In the genomic region with DNA sequence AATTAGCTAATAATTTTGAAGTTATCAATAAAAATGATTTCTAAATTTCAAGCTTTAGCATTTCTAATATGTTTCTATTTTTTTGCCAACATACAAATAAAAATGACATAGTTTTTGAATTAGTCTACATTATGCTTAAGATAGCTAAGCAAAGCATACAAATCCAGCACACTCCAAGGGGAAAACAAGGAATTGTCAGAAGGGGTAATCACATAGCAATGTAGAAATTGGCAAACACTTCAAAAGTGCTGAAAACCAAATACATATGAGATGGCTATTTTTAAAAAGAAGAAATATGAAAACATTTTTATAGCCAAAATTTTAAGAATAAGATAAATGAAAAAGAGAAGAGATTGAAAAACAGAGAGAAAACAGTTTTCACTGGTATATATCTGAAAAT, we compare ENCODE assay signal across 26 cellular contexts.
"Had no signal": no experiment of that assay in that cellular context is flagged by ENCODE, and none has a peak within 500 bp of the region (broad histone marks: within the 10 kb centered on the region; RNA-seq: fewer than 3 reads in every experiment).

No MANE protein-coding gene starts in this region.

- H3K27me3 ChIP-seq: body of pancreas, MG63, SJSA1 had no signal

- H3K9ac ChIP-seq: KMS-11 had no signal

- H3K9me3 Mint-ChIP-seq: activated B cell treated with CpG ODN at 0.5 μM for 24 hours; activated CD4-positive, alpha-beta T cell treated with anti-CD3 and anti-CD28 coated beads, Interleukin-2, amount 10 ng/mL, durations not matched to agents 24 days and 14 days; activated naive CD8-positive, alpha-beta T cell treated with anti-CD3 and anti-CD28 coated beads, Interleukin-2, amount 10 ng/mL, durations not matched to agents 7 days and 5 days; T-helper 1 cell treated with Interleukin-12 subunit alpha and Interleukin-12 subunit beta and Interleukin-4 antibody, amounts not matched to agents 30 μg/mL and 1 μg/mL, for 36 hours had no signal

- H3K4me3 ChIP-seq: body of pancreas, MG63, SJSA1 had no signal

- H3K4me1 ChIP-seq: body of pancreas, SJSA1 had no signal

- ATAC-seq: activated T-cell treated with anti-CD3 and anti-CD28 coated beads, Interleukin-2, amount 50 U/mL, for 4 hours; body of pancreas; SK-N-SH treated with all-trans-retinoic acid at 6 μM for 48 hours had no signal

- H3K4me1 Mint-ChIP-seq: activated B cell treated with CpG ODN at 0.5 μM for 24 hours; activated CD4-positive, alpha-beta T cell treated with anti-CD3 and anti-CD28 coated beads, Interleukin-2, amount 10 ng/mL, durations not matched to agents 24 days and 14 days; activated naive CD8-positive, alpha-beta T cell treated with anti-CD3 and anti-CD28 coated beads, Interleukin-2, amount 10 ng/mL, durations not matched to agents 7 days and 5 days had no signal

- H3K27me3 Mint-ChIP-seq: activated B cell treated with CpG ODN at 0.5 μM for 24 hours; activated CD4-positive, alpha-beta T cell treated with anti-CD3 and anti-CD28 coated beads, Interleukin-2, amount 10 ng/mL, durations not matched to agents 24 days and 14 days; activated naive CD8-positive, alpha-beta T cell treated with anti-CD3 and anti-CD28 coated beads, Interleukin-2, amount 10 ng/mL, durations not matched to agents 7 days and 5 days had no signal

- H3K36me3 ChIP-seq: MG63, SJSA1 had no signal

- DNase-seq: activated B cell treated with CpG ODN at 0.5 μM for 24 hours; activated CD4-positive, alpha-beta T cell treated with anti-CD3 and anti-CD28 coated beads for 1 hour; activated CD4-positive, alpha-beta T cell treated with anti-CD3 and anti-CD28 coated beads, Interleukin-2, amount 10 ng/mL, durations not matched to agents 24 days and 14 days; activated CD4-positive, alpha-beta T cell treated with anti-CD3 and anti-CD28 coated beads, Interleukin-2, amount 50 U/mL, for 48 hours; activated CD8-positive, alpha-beta memory T cell treated with anti-CD3 and anti-CD28 coated beads for 24 hours; activated effector memory CD4-positive, alpha-beta T cell treated with anti-CD3 and anti-CD28 coated beads, Interleukin-2, amount 50 U/mL, for 16 hours; activated naive CD4-positive, alpha-beta T cell treated with anti-CD3 and anti-CD28 coated beads, Interleukin-2, amount 50 U/mL, for 16 hours; activated naive CD8-positive, alpha-beta T cell treated with anti-CD3 and anti-CD28 coated beads, Interleukin-2, amount 10 ng/mL, durations not matched to agents 7 days and 5 days; activated T-cell treated with anti-CD3 and anti-CD28 coated beads, Interleukin-2, amount 50 U/mL, for 4 hours; aorta; body of pancreas; central memory CD4-positive, alpha-beta T cell; MG63; MV-4-11; NCI-H1092 treated with DMSO at 0.1 percent for 48 hours; NCI-H1436; NCI-H187; NCI-H2081 treated with DMSO at 0.1 percent for 48 hours; NCI-H446; NCI-H524; SHP77; T-helper 9 cell had no signal

- H3K36me3 Mint-ChIP-seq: activated naive CD8-positive, alpha-beta T cell treated with anti-CD3 and anti-CD28 coated beads, Interleukin-2, amount 10 ng/mL, durations not matched to agents 7 days and 5 days had no signal

- H3K4me2 ChIP-seq: KMS-11 had no signal

- H3K27ac Mint-ChIP-seq: activated B cell treated with CpG ODN at 0.5 μM for 24 hours; activated CD4-positive, alpha-beta T cell treated with anti-CD3 and anti-CD28 coated beads, Interleukin-2, amount 10 ng/mL, durations not matched to agents 24 days and 14 days; activated naive CD8-positive, alpha-beta T cell treated with anti-CD3 and anti-CD28 coated beads, Interleukin-2, amount 10 ng/mL, durations not matched to agents 7 days and 5 days; T-helper 1 cell treated with Interleukin-12 subunit alpha and Interleukin-12 subunit beta and Interleukin-4 antibody, amounts not matched to agents 30 μg/mL and 1 μg/mL, for 36 hours had no signal

- H3K27ac ChIP-seq: body of pancreas, KMS-11, SJSA1 had no signal

- H3K4me3 Mint-ChIP-seq: activated B cell treated with CpG ODN at 0.5 μM for 24 hours; activated CD4-positive, alpha-beta T cell treated with anti-CD3 and anti-CD28 coated beads, Interleukin-2, amount 10 ng/mL, durations not matched to agents 24 days and 14 days; activated naive CD8-positive, alpha-beta T cell treated with anti-CD3 and anti-CD28 coated beads, Interleukin-2, amount 10 ng/mL, durations not matched to agents 7 days and 5 days; activated T-cell treated with anti-CD3 and anti-CD28 coated beads, Interleukin-2, amount 50 U/mL, for 4 hours; T-helper 1 cell treated with Interleukin-12 subunit alpha and Interleukin-12 subunit beta and Interleukin-4 antibody, amounts not matched to agents 30 μg/mL and 1 μg/mL, for 36 hours had no signal

- H3K9me3 ChIP-seq: body of pancreas, MG63, SJSA1 had no signal
